ENCODE assay signal across 1 cellular context in genomic region chr1:43786975-43787374, GRCh38.
TF ChIP-seq lines count a peak whose summit lies in the region.

No MANE protein-coding gene starts in this region.

TF ChIP-seq in IMR-90, 13 proteins besides CTCF, POLR2A, EP300 and RAD21 (continued from another document):
- no peak for TF ChIP-seq RCOR1 (IDR thresholded peaks at IDR 0.05; ENCODE audit: insufficient replicate concordance, low read length)
- TF ChIP-seq NFE2L2 (IDR thresholded peaks at IDR 0.05; ENCODE audit: low read depth, low read length), result no peak
- TF ChIP-seq FOS (IDR thresholded peaks at IDR 0.05; ENCODE audit: low read depth, low read length), result no peak
- no peak for TF ChIP-seq MXI1 (IDR thresholded peaks at IDR 0.05; ENCODE audit: borderline replicate concordance, low read depth, low read length)
